Comparison of ENCODE assay signal across 8 cellular contexts in genomic region chr17:75288784-75289121, GRCh38. TPM values are rescaled to one million over a fixed set of nuclear protein-coding genes. Genes with fewer than 3 reads are reported as not detected.
DNase-seq lines count a peak whose midpoint lies in the region; ATAC-seq and TF ChIP-seq lines count a peak whose summit lies in the region.

No MANE protein-coding gene starts in this region.

- 0 to 4% (median 2%) methylated on average over 3 to 14 of the region's 14 CpGs for WGBS in adrenal gland, 4 donors

- H3K4me3 ChIP-seq in adrenal gland, result peak overlapping the region; percentile 27 to 82 (median 38)

- ATAC-seq in GM18873 (IDR thresholded peaks at IDR 0.05; ENCODE audit: low FRiP score, unreplicated experiment), result peak; percentile 6
- ATAC-seq in HG03280 (IDR thresholded peaks at IDR 0.05; ENCODE audit: unreplicated experiment), result peak; percentile 7

- intact Hi-C loops in adrenal gland (cut with DNase I), result no loop called here

- H3K27ac ChIP-seq in adrenal gland, result peak overlapping the region; percentile 47 to 99 (median 90)

- no peaks in the 10 kb centered on the region for H3K27me3 ChIP-seq in adrenal gland

- peaks cover 9 to 30% of the 10 kb centered on the region in 2 donors for H3K4me1 ChIP-seq in adrenal gland (replicated peaks in 1 of 2)

- no peak for TF ChIP-seq POLR2A in adrenal gland (IDR thresholded peaks at IDR 0.05)

- DNase-seq in AML-193 (lab: John Stamatoyannopoulos, UW), result peak; percentile 43 to 54
- peak; percentile 78 to 85 for DNase-seq in NCI-H526 (lab: John Stamatoyannopoulos, UW)
- peak in 5 of 7 donors; percentile 63 to 73 (median 66) for DNase-seq in adrenal gland
- DNase-seq in iPS-NIHi11 (ENCODE audit: low spot score), result peak; percentile 67
- DNase-seq in stimulated activated CD4-positive, alpha-beta T cell treated with anti-CD3 and anti-CD28 coated beads, Interleukin-12 subunit alpha, Interleukin-12 subunit beta, amount 100 ng/mL, for 4 hours, result peak; percentile 46
- DNase-seq in inferior parietal cortex (ENCODE audit: extremely low spot score), result no peak

- no peak for TF ChIP-seq CTCF in adrenal gland (IDR thresholded peaks at IDR 0.05)

- H3K36me3 ChIP-seq in adrenal gland (replicated peaks in 1 of 2), result peaks cover 0 to 8% of the 10 kb centered on the region in 2 donors

- no peaks in the 10 kb centered on the region for H3K9me3 ChIP-seq in adrenal gland (replicated peaks in 1 of 3)

RNA-seq across cellular contexts. Expression of gene SLC25A19, which starts 0.5 kb away (rescaled TPM):
- 10 to 100 TPM; 15.8 to 63.9 (median 25.3) TPM for total RNA-seq in adrenal gland
- polyA plus RNA-seq in adrenal gland, result 10 to 100 TPM; 23.6 to 38.4 (median 32.7) TPM

RNA-seq across cellular contexts. Expression of gene MIF4GD, which starts 17.7 kb away (rescaled TPM):
- total RNA-seq in adrenal gland, result 10 to 100 TPM; 18.1 to 53.0 (median 29.4) TPM
- polyA plus RNA-seq in adrenal gland, result 10 to 100 TPM; 10.7 to 15.1 (median 14.8) TPM

RNA-seq across cellular contexts. Expression of gene MRPS7, which starts 27.1 kb away (rescaled TPM):
- total RNA-seq in adrenal gland, result 10 to 100 TPM; 47.7 to 91.4 (median 69.6) TPM
- polyA plus RNA-seq in adrenal gland, result 100 to 1,000 TPM in 1 of 3 donors, 10 to 100 TPM in 2; 52.5 to 112 (median 87.7) TPM

RNA-seq across cellular contexts. Expression of gene GGA3, which starts 27.3 kb away (rescaled TPM):
- total RNA-seq in adrenal gland, result 10 to 100 TPM in 7 of 8 donors, 1 to 10 TPM in 1; 8.0 to 36.9 (median 24.6) TPM
- polyA plus RNA-seq in adrenal gland, result 10 to 100 TPM; 23.2 to 51.5 (median 24.1) TPM
